In the genomic region with DNA sequence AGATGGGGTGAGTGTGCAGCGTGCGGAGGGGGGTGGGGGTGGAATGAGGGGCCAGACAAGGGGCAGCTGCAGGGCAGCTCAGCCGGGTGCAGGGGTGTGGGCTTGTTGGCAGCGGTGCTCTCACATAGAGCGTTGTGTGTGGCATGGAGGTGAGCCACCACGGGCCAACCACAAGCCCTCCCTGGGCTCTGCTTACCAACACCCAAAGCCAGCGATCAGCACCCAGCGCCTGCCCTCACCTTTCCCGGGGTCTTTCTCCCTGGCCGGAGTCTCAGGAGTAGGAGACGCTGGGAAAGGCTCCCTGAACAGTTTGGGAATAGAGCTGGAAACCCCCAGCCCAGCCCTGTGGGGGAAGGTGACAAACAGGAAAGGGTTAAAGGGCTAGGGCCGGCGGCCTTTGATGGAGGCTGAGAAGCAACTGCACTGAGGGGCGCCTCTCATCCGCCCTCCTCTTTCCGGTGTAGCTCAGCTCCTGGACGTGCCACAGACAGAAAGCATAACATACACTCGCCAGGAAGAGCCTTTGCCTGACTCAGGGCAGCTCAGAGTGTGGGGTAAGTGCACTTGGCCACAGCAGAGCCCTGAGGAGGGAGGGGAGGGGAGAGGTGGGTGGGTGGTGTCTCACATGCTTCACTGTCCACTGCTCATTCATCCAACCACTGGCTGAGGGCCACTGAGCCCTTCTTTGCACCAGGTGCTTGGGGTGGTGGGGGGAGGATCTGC, we compare ENCODE assay signal across 8 cellular contexts. TPM values are rescaled to one million over a fixed set of nuclear protein-coding genes. Genes with fewer than 3 reads are reported as not detected.
DNase-seq lines count a peak whose midpoint lies in the region; ATAC-seq and TF ChIP-seq lines count a peak whose summit lies in the region.

No MANE protein-coding gene starts in this region.

- H2AFZ ChIP-seq in GM23338 = peak overlapping the region; percentile 100

- H3K4me3 ChIP-seq in GM23338 = peak overlapping the region; percentile 71
- peak overlapping the region; percentile 43 for H3K4me3 ChIP-seq in cardiac muscle cell

- peaks cover 62% of the 10 kb centered on the region for H3K4me1 Mint-ChIP-seq in GM23338
- H3K4me1 Mint-ChIP-seq in activated T-helper 17 cell treated with anti-CD3 and anti-CD28 coated beads, Interleukin-2, amount 50 U/mL, for 72 hours = peaks cover 65% of the 10 kb centered on the region

- H3K9me2 ChIP-seq in GM23338 (ENCODE audit: insufficient read depth) = no peaks in the 10 kb centered on the region

- DNase-seq in GM23338 (ENCODE audit: low spot score) (peak; percentile 73), NCI-H510A (lab: John Stamatoyannopoulos, UW) (peak; percentile 39), cardiac muscle cell (ENCODE audit: low read depth in 1 of 2, low spot score in 1 of 2) (peak; percentile 73 to 79), renal cortical epithelial cell (ENCODE audit: low read depth) (peak; percentile 84), NCI-H187 (lab: John Stamatoyannopoulos, UW) (no peak), HEK293T (ENCODE audit: extremely low spot score) (no peak)

- H3K36me3 ChIP-seq in ES-I3 (ENCODE audit: insufficient read depth, low read length) (no peaks in the 10 kb centered on the region), GM23338 (ENCODE audit: insufficient read depth) (no peaks in the 10 kb centered on the region), cardiac muscle cell (peaks cover 4% of the 10 kb centered on the region)

- no peaks in the 10 kb centered on the region; the same call in 2 of the 3 replicates for H3K9me3 Mint-ChIP-seq in GM23338
- no peaks in the 10 kb centered on the region for H3K9me3 Mint-ChIP-seq in activated T-helper 17 cell treated with anti-CD3 and anti-CD28 coated beads, Interleukin-2, amount 50 U/mL, for 72 hours

- CTCF ChIA-PET in HEK293T (lab: Yijun Ruan, JAX) = interaction anchor here (1.0 to 2.8 kb wide), 4 partner anchors 9 to 163 kb away, joined by 3 to 16 read pairs (median 10); no protein-coding TSS in a partner anchor

- no peaks in the 10 kb centered on the region for H3K79me2 ChIP-seq in GM23338 (replicated peaks; ENCODE audit: insufficient read depth)

- H3K27ac ChIP-seq in GM23338 (ENCODE audit: low read depth) (0 out of 2 replicates have a peak overlapping the region, but pooled peaks have one; percentile 47), cardiac muscle cell (peak overlapping the region; percentile 24)

- peak overlapping the region; percentile 77 for H3K4me3 Mint-ChIP-seq in GM23338
- H3K4me3 Mint-ChIP-seq in activated T-helper 17 cell treated with anti-CD3 and anti-CD28 coated beads, Interleukin-2, amount 50 U/mL, for 72 hours = peak overlapping the region; percentile 95

- H4K20me1 ChIP-seq in GM23338 (replicated peaks; ENCODE audit: insufficient read depth) = no peaks in the 10 kb centered on the region

- H3K36me3 Mint-ChIP-seq in GM23338 (ENCODE audit: low read depth) = peaks cover 18% of the 10 kb centered on the region
- H3K36me3 Mint-ChIP-seq in activated T-helper 17 cell treated with anti-CD3 and anti-CD28 coated beads, Interleukin-2, amount 50 U/mL, for 72 hours (ENCODE audit: low read depth) = peaks cover 38% of the 10 kb centered on the region

- H3K27ac Mint-ChIP-seq in GM23338 = peak overlapping the region; percentile 78; the same call in 1 of the 2 replicates
- peak overlapping the region; percentile 90 for H3K27ac Mint-ChIP-seq in activated T-helper 17 cell treated with anti-CD3 and anti-CD28 coated beads, Interleukin-2, amount 50 U/mL, for 72 hours

- peak overlapping the region; percentile 69 for H3K9ac ChIP-seq in ES-I3 (ENCODE audit: low read depth, low read length)

- POLR2A ChIA-PET in HEK293T (lab: Yijun Ruan, JAX) = no interaction called here

- H3F3A ChIP-seq in GM23338 (replicated peaks; ENCODE audit: low read depth) = no peaks in the 10 kb centered on the region

- peaks cover 21% of the 10 kb centered on the region for H3K27me3 Mint-ChIP-seq in GM23338 (ENCODE audit: insufficient read depth, low read depth, poor library complexity)
- H3K27me3 Mint-ChIP-seq in activated T-helper 17 cell treated with anti-CD3 and anti-CD28 coated beads, Interleukin-2, amount 50 U/mL, for 72 hours = no peaks in the 10 kb centered on the region

- peak overlapping the region; percentile 92 for H3K4me2 ChIP-seq in GM23338

- no peaks in the 10 kb centered on the region for H3K27me3 ChIP-seq in GM23338 (ENCODE audit: insufficient read depth)
- no peaks in the 10 kb centered on the region for H3K27me3 ChIP-seq in cardiac muscle cell

- ATAC-seq in GM23338 = peak; percentile 36
- ATAC-seq in activated T-helper 17 cell treated with anti-CD3 and anti-CD28 coated beads, Interleukin-2, amount 50 U/mL, for 72 hours (replicated peaks) = peak; percentile 72

- peaks cover 27% of the 10 kb centered on the region for H3K4me1 ChIP-seq in ES-I3 (ENCODE audit: insufficient read depth, low read length)
- peaks cover 40% of the 10 kb centered on the region for H3K4me1 ChIP-seq in GM23338 (ENCODE audit: insufficient read depth)
- peaks cover 40% of the 10 kb centered on the region for H3K4me1 ChIP-seq in cardiac muscle cell (ENCODE audit: low read depth)

- H3K9me3 ChIP-seq in ES-I3 (ENCODE audit: control insufficient read depth, insufficient read depth, low read length) (no peaks in the 10 kb centered on the region), cardiac muscle cell (ENCODE audit: low read depth) (no peaks in the 10 kb centered on the region)

- no peak for TF ChIP-seq CTCF in GM23338 (conservative IDR thresholded peaks at IDR 0.05; ENCODE audit: low read depth in 2 of 2)
- TF ChIP-seq CTCF in cardiac muscle cell (IDR thresholded peaks at IDR 0.05; ENCODE audit: low read depth, low read length) = no peak

TF ChIP-seq in GM23338, 12 proteins besides CTCF, POLR2A, EP300 and RAD21 (continues in another document):
- TF ChIP-seq JUNB (IDR thresholded peaks at IDR 0.05; ENCODE audit: unreplicated experiment) = no peak
- TF ChIP-seq ZNF114 (CRISPR knock-in tag; IDR thresholded peaks at IDR 0.05) = no peak
- TF ChIP-seq STAT1 (IDR thresholded peaks at IDR 0.05; ENCODE audit: unreplicated experiment) = no peak
- no peak for TF ChIP-seq NANOG (IDR thresholded peaks at IDR 0.05; ENCODE audit: borderline replicate concordance)

TF ChIP-seq in HEK293T, 16 proteins besides CTCF, POLR2A, EP300 and RAD21:
- TF ChIP-seq FOXK2 (IDR thresholded peaks at IDR 0.05) = no peak
- TF ChIP-seq BHLHE40 (IDR thresholded peaks at IDR 0.05; ENCODE audit: borderline replicate concordance) = no peak
- no peak for TF ChIP-seq TARDBP (IDR thresholded peaks at IDR 0.05)
- no peak for TF ChIP-seq HDGF (IDR thresholded peaks at IDR 0.05; ENCODE audit: borderline replicate concordance)
- TF ChIP-seq CTBP1 (IDR thresholded peaks at IDR 0.05; ENCODE audit: borderline replicate concordance) = no peak
- no peak for TF ChIP-seq LEF1 (IDR thresholded peaks at IDR 0.05; ENCODE audit: borderline replicate concordance)
- no peak for TF ChIP-seq L3MBTL2 (conservative IDR thresholded peaks at IDR 0.05)
- TF ChIP-seq ELF4 (IDR thresholded peaks at IDR 0.05) = no peak
- TF ChIP-seq ZNF384 (IDR thresholded peaks at IDR 0.05) = no peak
- TF ChIP-seq SUZ12 (IDR thresholded peaks at IDR 0.05) = no peak
- TF ChIP-seq FOXM1 (IDR thresholded peaks at IDR 0.05; ENCODE audit: borderline replicate concordance) = no peak
- no peak for TF ChIP-seq SP1 (IDR thresholded peaks at IDR 0.05)
- no peak for TF ChIP-seq ARNT (IDR thresholded peaks at IDR 0.05)
- TF ChIP-seq NFRKB (IDR thresholded peaks at IDR 0.05) = no peak
- no peak for TF ChIP-seq FOXA1 (IDR thresholded peaks at IDR 0.05)
- TF ChIP-seq, protein P1, sequence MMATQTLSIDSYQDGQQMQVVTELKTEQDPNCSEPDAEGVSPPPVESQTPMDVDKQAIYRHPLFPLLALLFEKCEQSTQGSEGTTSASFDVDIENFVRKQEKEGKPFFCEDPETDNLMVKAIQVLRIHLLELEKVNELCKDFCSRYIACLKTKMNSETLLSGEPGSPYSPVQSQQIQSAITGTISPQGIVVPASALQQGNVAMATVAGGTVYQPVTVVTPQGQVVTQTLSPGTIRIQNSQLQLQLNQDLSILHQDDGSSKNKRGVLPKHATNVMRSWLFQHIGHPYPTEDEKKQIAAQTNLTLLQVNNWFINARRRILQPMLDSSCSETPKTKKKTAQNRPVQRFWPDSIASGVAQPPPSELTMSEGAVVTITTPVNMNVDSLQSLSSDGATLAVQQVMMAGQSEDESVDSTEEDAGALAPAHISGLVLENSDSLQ (IDR thresholded peaks at IDR 0.05) = no peak

RNA-seq across cellular contexts. Expression of gene IKBKE, which starts 0.6 kb away (rescaled TPM):
- total RNA-seq in GM23338 (2014; rRNA removed; shearing (Covaris generic)) = 7.1 and 11.1 TPM in 2 replicates
- polyA plus RNA-seq in GM23338 (2016; fragmentation: Nextera tagmentation; extraction: Ambion mirVana) (3.3 and 4.8 TPM in 2 replicates), cardiac muscle cell (13.6 and 27.0 TPM in 2 replicates)
- 10 to 100 TPM; 21.7 to 26.6 TPM for total RNA-seq in activated T-helper 17 cell treated with anti-CD3 and anti-CD28 coated beads, Interleukin-2, amount 50 U/mL, for 72 hours
- total RNA-seq in cardiac muscle cell (22.8 and 24.7 TPM in 2 replicates), renal cortical epithelial cell (13.6 and 19.6 TPM in 2 replicates)

RNA-seq across cellular contexts. Expression of gene RASSF5, which starts 36.5 kb away (rescaled TPM):
- total RNA-seq in GM23338 (2014; rRNA removed; shearing (Covaris generic)) = 3.1 and 4.4 TPM in 2 replicates
- polyA plus RNA-seq in GM23338 (2016; fragmentation: Nextera tagmentation; extraction: Ambion mirVana) (0.48 and 0.57 TPM in 2 replicates), cardiac muscle cell (40.9 and 42.0 TPM in 2 replicates)
- total RNA-seq in activated T-helper 17 cell treated with anti-CD3 and anti-CD28 coated beads, Interleukin-2, amount 50 U/mL, for 72 hours = 100 to 1,000 TPM; 162 to 227 TPM
- total RNA-seq in cardiac muscle cell (45.3 and 50.7 TPM in 2 replicates), renal cortical epithelial cell (0.35 and 0.52 TPM in 2 replicates)

Comparison
In these comparisons a context has a peak if more than half of its experiments do, and no peak if none do; other contexts are left out.
1. DNase-seq: peak in GM23338 (single experiment), NCI-H510A (single experiment), cardiac muscle cell (2 of 2) and renal cortical epithelial cell (single experiment); none in NCI-H187 (0 of 2) and HEK293T (single experiment).